Comparison of ENCODE assay signal across 9 cellular contexts in the genomic region with DNA sequence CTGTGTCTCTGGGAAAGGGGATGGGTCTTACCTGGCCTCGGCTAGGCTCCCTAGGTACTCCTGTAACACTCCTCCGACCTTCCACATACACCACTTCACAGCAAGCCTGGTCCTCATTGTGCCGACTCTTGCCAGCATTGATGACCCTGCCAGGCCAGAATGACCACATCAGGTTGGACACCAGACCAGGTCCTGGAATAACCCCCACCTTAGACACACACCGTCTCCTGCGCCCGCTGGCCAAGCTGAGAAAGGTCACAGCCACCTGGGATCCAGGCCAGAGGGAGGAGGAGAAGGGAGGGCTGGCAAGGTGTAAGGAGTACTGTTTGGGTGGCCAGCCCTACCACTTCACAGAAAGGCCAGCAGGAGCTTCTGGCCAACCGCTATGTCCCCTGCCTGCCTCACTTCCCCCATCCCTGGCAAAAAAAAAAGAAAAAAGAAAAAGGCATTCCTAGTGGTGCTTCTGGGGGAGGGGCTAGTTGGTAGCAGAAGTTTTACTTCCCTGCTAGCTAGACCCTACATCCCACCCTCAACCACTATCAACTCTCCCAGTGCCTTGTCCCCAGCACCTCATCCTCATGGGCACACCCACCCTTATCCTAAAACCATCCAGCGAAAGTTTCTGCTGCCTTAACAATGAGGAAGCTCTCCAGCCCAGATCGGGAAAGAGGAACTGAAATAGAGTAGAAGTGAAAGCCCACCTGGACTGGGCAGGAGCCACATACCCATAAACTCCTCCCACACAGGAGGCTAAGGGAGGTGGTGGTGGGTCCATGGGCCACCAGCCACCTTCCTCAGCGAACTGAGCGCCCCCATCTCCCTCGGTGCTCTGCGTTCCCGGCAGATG. TPM values are rescaled to one million over a fixed set of nuclear protein-coding genes. Genes with fewer than 3 reads are reported as not detected.
DNase-seq lines count a peak whose midpoint lies in the region; ATAC-seq and TF ChIP-seq lines count a peak whose summit lies in the region.
"Had no signal": no experiment of that assay in that cellular context is flagged by ENCODE, and none has a peak within 500 bp of the region (broad histone marks: within the 10 kb centered on the region; RNA-seq: fewer than 3 reads in every experiment).

No MANE protein-coding gene starts in this region.

- TF ChIP-seq POLR2A in Peyer's patch (IDR thresholded peaks at IDR 0.05), result no peak

- peak; percentile 21 for ATAC-seq in GM21381 (IDR thresholded peaks at IDR 0.05; ENCODE audit: unreplicated experiment)
- no peak for ATAC-seq in HG03520 (IDR thresholded peaks at IDR 0.05; ENCODE audit: unreplicated experiment)

- peak overlapping the region in 1 of 4 donors; percentile 71 for H3K27ac ChIP-seq in Peyer's patch
- H3K27ac ChIP-seq: epithelial cell of prostate had no signal

- no peaks in the 10 kb centered on the region for H3K36me3 ChIP-seq in Peyer's patch

- no peak for TF ChIP-seq CTCF in AG09309 (IDR thresholded peaks at IDR 0.05; ENCODE audit: control insufficient read depth, insufficient read depth, low read depth, low read length, missing control alignments)
- TF ChIP-seq CTCF in Peyer's patch (IDR thresholded peaks at IDR 0.05), result no peak
- no peak for TF ChIP-seq CTCF in fibroblast of villous mesenchyme (IDR thresholded peaks at IDR 0.05; ENCODE audit: insufficient read depth, low read depth, low read length)

- H3K4me3 ChIP-seq in AG09309 (ENCODE audit: control insufficient read depth, low read depth, low read length) (peak overlapping the region; percentile 51; the same call in 1 of the 2 replicates), Peyer's patch (peak overlapping the region; percentile 52 to 86 (median 74)), fibroblast of villous mesenchyme (ENCODE audit: low read depth, low read length) (peak overlapping the region; percentile 61)

- no peak for DNase-seq in AG09309 (ENCODE audit: low read depth)
- peak in 2 of 3 donors; percentile 64 to 69 for DNase-seq in Peyer's patch
- DNase-seq in fibroblast of villous mesenchyme (ENCODE audit: low read depth), result no peak
- peak; percentile 15 for DNase-seq in putamen (ENCODE audit: low spot score)
- no peak for DNase-seq in HuH-7.5 (ENCODE audit: low spot score)
- DNase-seq in NCI-H2081 treated with DMSO at 0.1 percent for 48 hours (lab: John Stamatoyannopoulos, UW), result no peak

- H3K4me1 ChIP-seq in Peyer's patch, result peaks cover 0 to 14% (median 8%) of the 10 kb centered on the region in 4 donors

- H3K9me3 ChIP-seq in Peyer's patch, result no peaks in the 10 kb centered on the region

- H3K27me3 ChIP-seq in Peyer's patch, result no peaks in the 10 kb centered on the region

RNA-seq across cellular contexts. Expression of a gene that starts 1.4 kb away (rescaled TPM):
- under 1 TPM in 1 of 4 donors, not detected in 3; 0.67 TPM for total RNA-seq in Peyer's patch
- 0.43 and 1.3 TPM in 2 replicates for total RNA-seq in fibroblast of villous mesenchyme

RNA-seq across cellular contexts. Expression of a gene that starts 6.8 kb away (rescaled TPM):
- 100 to 1,000 TPM; 163 to 632 (median 483) TPM for total RNA-seq in Peyer's patch
- 379 and 483 TPM in 2 replicates for total RNA-seq in fibroblast of villous mesenchyme

RNA-seq across cellular contexts. Expression of a gene that starts 39.2 kb away (rescaled TPM):
- total RNA-seq in Peyer's patch (100 to 1,000 TPM in 3 of 4 donors, 10 to 100 TPM in 1; 75.3 to 161 (median 143) TPM), fibroblast of villous mesenchyme (56.7 and 63.5 TPM in 2 replicates)

Comparison
In these comparisons a context has a peak if more than half of its experiments do, and no peak if none do; other contexts are left out.
1. DNase-seq: peak in Peyer's patch (2 of 3) and putamen (single experiment); none in AG09309 (single experiment), fibroblast of villous mesenchyme (single experiment), HuH-7.5 (single experiment) and NCI-H2081 treated with DMSO at 0.1 percent for 48 hours (single experiment).
2. Peak in every context shown above with its lines, with median percentiles within 50 percentile points of each other: H3K4me3 ChIP-seq.